Comparison of ENCODE assay signal across 1 cellular context in genomic region chr17:82497483-82498405, GRCh38.
TF ChIP-seq lines count a peak whose summit lies in the region.

No MANE protein-coding gene starts in this region.

TF ChIP-seq in GM12878, 131 proteins besides CTCF, POLR2A, EP300 and RAD21:
- TF ChIP-seq BHLHE40 (IDR thresholded peaks at IDR 0.05; ENCODE audit: borderline replicate concordance in 1 of 2, low read depth in 2 of 2, low read length in 1 of 2) (peak; percentile 32 to 91; a peak in 2 of 4 replicates), CREM (IDR thresholded peaks at IDR 0.05; ENCODE audit: low read depth) (no peak), NKRF (conservative IDR thresholded peaks at IDR 0.05) (peak; percentile 47; the same call in 1 of the 2 replicates), FOS (IDR thresholded peaks at IDR 0.05; ENCODE audit: borderline replicate concordance, extremely low read depth, insufficient read length) (no peak), TARDBP (IDR thresholded peaks at IDR 0.05; ENCODE audit: borderline replicate concordance) (no peak), USF1 (IDR thresholded peaks at IDR 0.05; ENCODE audit: borderline replicate concordance, extremely low read length, insufficient read depth, low read depth, low read length) (peak; percentile 21), DPF2 (IDR thresholded peaks at IDR 0.05) (no peak), ZNF207 (IDR thresholded peaks at IDR 0.05; ENCODE audit: borderline replicate concordance) (no peak)
